1 cellular context compared by ENCODE assay signal in the genomic region with DNA sequence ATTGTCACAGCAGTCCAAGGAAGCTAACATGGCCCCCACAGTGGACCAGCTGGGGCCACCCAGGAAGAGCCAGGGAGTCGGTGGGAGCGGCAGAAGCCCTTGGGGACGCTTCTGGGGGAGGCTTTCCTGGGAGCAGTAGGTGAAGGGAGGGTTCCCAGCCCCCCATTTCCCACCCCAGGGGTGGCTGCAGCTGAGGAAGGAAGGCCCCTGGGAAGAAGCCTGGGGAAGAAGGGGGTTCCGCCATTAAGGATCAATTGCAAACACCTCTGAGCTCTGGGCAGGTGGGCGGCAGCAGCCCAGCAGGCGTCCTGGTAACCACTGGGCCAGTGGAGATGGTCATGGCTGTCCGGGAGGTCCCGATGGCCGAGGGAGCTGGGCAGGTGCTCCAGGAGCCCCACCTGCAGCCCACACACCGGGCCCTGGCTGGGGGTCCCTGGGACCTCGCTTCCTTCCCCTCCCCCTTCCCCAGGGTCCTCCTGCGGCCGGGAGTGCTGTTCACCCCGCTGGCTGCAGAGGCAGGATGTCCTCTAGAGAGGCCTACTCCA.
TF ChIP-seq lines count a peak whose summit lies in the region.

No MANE protein-coding gene starts in this region.

TF ChIP-seq in HepG2, 621 proteins besides CTCF, POLR2A, EP300 and RAD21 (continued from another document):
- peak; percentile 49 for TF ChIP-seq AGO2 (optimal IDR thresholded peaks at IDR 0.05; ENCODE audit: low read depth, low read length)
- 0 out of 2 replicates have a peak, but pooled peaks have one; percentile 51 for TF ChIP-seq PCBP1 (IDR thresholded peaks at IDR 0.05; ENCODE audit: borderline replicate concordance, low read depth, low read length)
- TF ChIP-seq ZFP82 (CRISPR knock-in tag; IDR thresholded peaks at IDR 0.05; ENCODE audit: borderline replicate concordance), result 0 out of 2 replicates have a peak, but pooled peaks have one; percentile 50
- TF ChIP-seq SRY (CRISPR knock-in tag; IDR thresholded peaks at IDR 0.05), result 0 out of 2 replicates have a peak, but pooled peaks have one; percentile 23
